In the genomic region with DNA sequence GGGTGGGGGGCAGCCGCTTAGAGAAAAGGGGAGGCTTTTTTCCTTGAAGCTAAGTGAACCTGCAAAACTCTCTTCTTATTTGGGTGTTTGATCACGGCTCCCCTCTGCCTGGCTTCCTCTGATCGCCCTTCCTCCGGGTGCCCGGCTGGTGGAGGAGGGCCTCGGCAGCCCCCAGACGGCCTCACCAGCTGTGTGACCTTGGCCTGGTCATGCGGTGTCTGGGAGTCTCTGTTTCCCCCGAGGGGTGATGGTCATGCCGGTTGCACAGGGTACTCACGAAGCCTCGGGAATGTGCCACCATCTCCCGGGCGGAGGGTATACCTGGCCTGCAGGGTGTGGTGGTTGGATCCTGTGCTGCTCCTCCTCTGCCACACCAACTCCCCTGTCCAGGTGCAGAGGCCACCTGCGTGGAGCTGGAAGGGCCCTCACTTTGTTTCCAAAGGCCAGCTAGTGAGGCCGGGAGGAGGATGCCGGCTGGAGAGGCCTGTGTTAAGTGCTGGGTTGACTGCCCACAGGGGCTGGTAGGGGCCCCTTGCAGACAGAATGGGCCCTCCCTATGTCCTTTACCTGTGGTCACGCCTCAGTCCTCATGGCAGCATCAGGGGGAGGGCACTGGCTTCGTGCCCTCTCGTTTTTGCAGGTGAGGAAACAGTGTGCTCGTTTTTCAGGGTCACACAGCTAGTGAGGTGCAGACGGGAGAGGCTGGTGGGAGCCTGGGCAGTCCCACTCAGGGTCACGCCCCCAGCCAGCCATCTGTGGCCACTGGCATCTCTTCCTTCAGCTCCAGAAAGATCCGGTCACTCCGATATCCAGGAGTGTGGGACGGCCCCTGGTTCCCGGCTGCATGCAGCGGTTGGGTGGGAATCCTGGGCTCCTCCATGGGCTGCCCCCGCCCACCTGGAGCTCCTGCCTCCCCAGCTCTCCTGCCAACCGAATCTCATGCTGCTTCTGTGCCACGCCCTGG, we compare ENCODE assay signal across 18 cellular contexts.
DNase-seq lines count a peak whose midpoint lies in the region; ATAC-seq lines count a peak whose summit lies in the region.
"Had no signal": no experiment of that assay in that cellular context is flagged by ENCODE, and none has a peak within 500 bp of the region (broad histone marks: within the 10 kb centered on the region; RNA-seq: fewer than 3 reads in every experiment).

No MANE protein-coding gene starts in this region.

- WGBS in neuronal stem cell (ENCODE audit: extremely low coverage in 2 of 2, insufficient read length in 2 of 2, insufficient replicate concordance in 1 of 2), 2 donors = no CpG with 5 or more reads among the region's 31 CpGs

- no peak overlapping the region for H2AFZ ChIP-seq in neuronal stem cell (ENCODE audit: low read length)
- H2AFZ ChIP-seq: PC-9 had no signal

- H3K4me2 ChIP-seq in BLaER1 treated with 17β-estradiol and CSF1 and Interleukin-3, amounts not matched to agents 10 nM and 100 nM = peak overlapping the region in 10 of 11 experiments; percentile 80 to 100 (median 96); a peak in 18 of 22 replicates
- no peak overlapping the region for H3K4me2 ChIP-seq in neuronal stem cell (ENCODE audit: insufficient read depth, low read length, poor library complexity, severe bottlenecking)

- DNase-seq in DMS53 treated with DMSO at 0.1 percent for 48 hours (lab: John Stamatoyannopoulos, UW; ENCODE audit: unreplicated experiment) = peak; percentile 48
- DNase-seq in NT2/D1 (ENCODE audit: low read depth, low spot score) = no peak
- DNase-seq in neuronal stem cell (ENCODE audit: low spot score) = no peak
- no peak for DNase-seq in HK-2 (ENCODE audit: unreplicated experiment)
- DNase-seq in NCI-H524 treated with DMSO at 0.1 percent for 48 hours (lab: John Stamatoyannopoulos, UW) = no peak
- DNase-seq: activated CD4-positive, CD25-positive, alpha-beta regulatory T cell treated with anti-CD3 and anti-CD28 coated beads, Interleukin-2, amount 50 U/mL, for 72 hours; activated gamma-delta T cell; amniotic stem cell; DMS 273 treated with DMSO at 0.1 percent for 48 hours; effector memory CD8-positive, alpha-beta T cell; KG1; kidney glomerular epithelial cell; NCI-H1105; PC-9; stimulated activated CD4-positive, alpha-beta T cell treated with anti-CD3 and anti-CD28 coated beads, Interleukin-2, amount 100 ng/mL, for 48 hours had no signal

- peak overlapping the region; percentile 86 for H2AK5ac ChIP-seq in neuronal stem cell (ENCODE audit: low read depth, low read length)

- H4K8ac ChIP-seq in neuronal stem cell (ENCODE audit: low read depth, low read length) = no peak overlapping the region

- H4K20me1 ChIP-seq in BLaER1 treated with 17β-estradiol and CSF1 and Interleukin-3, amounts not matched to agents 10 nM and 100 nM = peaks cover 0 to 36% (median 4%) of the 10 kb centered on the region in 11 experiments; a peak in 7 of 22 replicates

- peak overlapping the region in 7 of 11 experiments; percentile 10 to 87 (median 81); a peak in 11 of 22 replicates for H3K9ac ChIP-seq in BLaER1 treated with 17β-estradiol and CSF1 and Interleukin-3, amounts not matched to agents 10 nM and 100 nM
- H3K9ac ChIP-seq in NT2/D1 (ENCODE audit: insufficient read length, low read depth) = peak overlapping the region; percentile 11
- H3K9ac ChIP-seq in neuronal stem cell (ENCODE audit: low read depth, low read length, poor library complexity) = no peak overlapping the region

- H3K9me3 ChIP-seq in BLaER1 treated with 17β-estradiol and CSF1 and Interleukin-3, amounts not matched to agents 10 nM and 100 nM (replicated peaks in 1 of 11) = no peaks in the 10 kb centered on the region
- H3K9me3 ChIP-seq in NT2/D1 (ENCODE audit: insufficient read depth, low read length) (no peaks in the 10 kb centered on the region), neuronal stem cell (replicated peaks in 1 of 2; ENCODE audit: control insufficient read depth in 2 of 2, insufficient read depth in 1 of 2, low read depth in 1 of 2, low read length in 2 of 2) (peaks cover 0 to 1% of the 10 kb centered on the region in 2 donors)

- H3K14ac ChIP-seq in neuronal stem cell (ENCODE audit: low read length) = peak overlapping the region; percentile 47

- peaks cover 37 to 89% (median 68%) of the 10 kb centered on the region in 10 experiments for H3K4me1 ChIP-seq in BLaER1 treated with 17β-estradiol and CSF1 and Interleukin-3, amounts not matched to agents 10 nM and 100 nM
- H3K4me1 ChIP-seq in NT2/D1 (ENCODE audit: insufficient read depth, insufficient read length) (peaks cover 42% of the 10 kb centered on the region), neuronal stem cell (ENCODE audit: control insufficient read depth in 2 of 2, insufficient read depth in 1 of 2, low read depth in 1 of 2, low read length in 2 of 2) (peaks cover 25 to 49% of the 10 kb centered on the region in 2 donors)

- no peak overlapping the region for H3K4ac ChIP-seq in neuronal stem cell (ENCODE audit: low read length)

- no peak overlapping the region for H2BK5ac ChIP-seq in neuronal stem cell (ENCODE audit: low read length)

- peak overlapping the region; percentile 9 for H3K18ac ChIP-seq in neuronal stem cell (ENCODE audit: low read length)

- H4K91ac ChIP-seq in neuronal stem cell (ENCODE audit: low read depth, low read length, poor library complexity) = no peak overlapping the region

- H3K27ac ChIP-seq in BLaER1 treated with 17β-estradiol and CSF1 and Interleukin-3, amounts not matched to agents 10 nM and 100 nM = peak overlapping the region in 4 of 11 experiments; percentile 38 to 97 (median 94); a peak in 6 of 22 replicates
- H3K27ac ChIP-seq in neuronal stem cell (replicated peaks; ENCODE audit: low read length) = no peak overlapping the region
- H3K27ac ChIP-seq: PC-9, SK-N-MC had no signal

- H2BK120ac ChIP-seq in neuronal stem cell (ENCODE audit: low read depth, low read length) = no peak overlapping the region

- peaks cover 0 to 64% (median 0%) of the 10 kb centered on the region in 11 experiments; a peak in 9 of 22 replicates for H3K27me3 ChIP-seq in BLaER1 treated with 17β-estradiol and CSF1 and Interleukin-3, amounts not matched to agents 10 nM and 100 nM
- H3K27me3 ChIP-seq in NT2/D1 (ENCODE audit: insufficient read depth, insufficient read length) (peaks cover 29% of the 10 kb centered on the region), neuronal stem cell (ENCODE audit: control insufficient read depth in 3 of 3, insufficient read depth in 3 of 3, low read depth in 1 of 3, low read length in 3 of 3) (peaks cover 3 to 42% (median 41%) of the 10 kb centered on the region in 3 experiments)

- no peaks in the 10 kb centered on the region for H3K79me1 ChIP-seq in neuronal stem cell (ENCODE audit: low read depth, low read length)

- no peak overlapping the region for H2BK15ac ChIP-seq in neuronal stem cell (ENCODE audit: low read length)

- peak overlapping the region in 6 of 10 experiments; percentile 1 to 57 (median 52); a peak in 6 of 20 replicates for H3K4me3 ChIP-seq in BLaER1 treated with 17β-estradiol and CSF1 and Interleukin-3, amounts not matched to agents 10 nM and 100 nM
- H3K4me3 ChIP-seq in NT2/D1 (ENCODE audit: insufficient read length, low read depth) = no peak overlapping the region
- no peak overlapping the region for H3K4me3 ChIP-seq in neuronal stem cell (ENCODE audit: low read length in 2 of 2)
- H3K4me3 ChIP-seq: PC-9, SK-N-MC had no signal

- H3K36me3 ChIP-seq in BLaER1 treated with 17β-estradiol and CSF1 and Interleukin-3, amounts not matched to agents 10 nM and 100 nM = no peaks in the 10 kb centered on the region
- H3K36me3 ChIP-seq in NT2/D1 (ENCODE audit: insufficient read depth, insufficient read length, low read length) (no peaks in the 10 kb centered on the region), neuronal stem cell (replicated peaks in 1 of 2; ENCODE audit: control insufficient read depth in 2 of 2, insufficient read depth in 2 of 2, low read length in 2 of 2) (no peaks in the 10 kb centered on the region)

- H3K23ac ChIP-seq in neuronal stem cell (ENCODE audit: low read depth, low read length, poor library complexity) = peak overlapping the region; percentile 28

- no peak overlapping the region for H2BK12ac ChIP-seq in neuronal stem cell (ENCODE audit: low read length)

- ATAC-seq in HG02623 (IDR thresholded peaks at IDR 0.05; ENCODE audit: unreplicated experiment) = no peak
- ATAC-seq: effector memory CD8-positive, alpha-beta T cell had no signal

Comparison
In these comparisons a context has a peak if more than half of its experiments do, and no peak if none do; other contexts are left out.
1. H3K4me3 ChIP-seq: peak in BLaER1 treated with 17β-estradiol and CSF1 and Interleukin-3, amounts not matched to agents 10 nM and 100 nM (6 of 10); none in NT2/D1 (single experiment) and neuronal stem cell (0 of 2).